Comparison of ENCODE assay signal across 37 cellular contexts in the genomic region with DNA sequence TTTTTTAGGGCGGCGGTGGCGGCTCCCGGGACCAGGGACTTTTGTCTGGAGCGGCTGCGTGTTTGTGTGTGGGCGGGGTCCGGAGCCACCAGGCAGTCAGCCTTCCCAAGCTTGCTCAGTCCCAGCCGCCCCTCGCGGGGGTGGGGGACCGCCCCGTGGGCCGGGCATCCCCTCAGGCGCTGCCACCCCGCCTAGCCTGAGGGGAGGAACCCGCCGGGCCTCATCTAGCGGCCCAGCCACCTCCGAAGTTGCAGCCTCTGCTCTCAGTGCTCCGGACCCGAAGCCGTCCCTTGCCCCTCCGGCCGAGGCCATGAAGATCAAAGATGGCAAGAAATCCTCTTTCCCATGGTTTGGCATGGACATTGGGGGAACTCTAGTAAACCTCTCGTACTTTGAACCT.
DNase-seq lines count a peak whose midpoint lies in the region; ATAC-seq, FAIRE-seq and TF ChIP-seq lines count a peak whose summit lies in the region.
"Had no signal": no experiment of that assay in that cellular context is flagged by ENCODE, and none has a peak within 500 bp of the region (broad histone marks: within the 10 kb centered on the region; RNA-seq: fewer than 3 reads in every experiment).

No MANE protein-coding gene starts in this region.

- TF ChIP-seq RAD21 in SK-N-SH (IDR thresholded peaks at IDR 0.05; ENCODE audit: low read length) (no peak), K562 (CRISPR knock-in tag; conservative IDR thresholded peaks at IDR 0.05 in 1 of 2, IDR thresholded peaks at IDR 0.05 in 1 of 2) (no peak)

- H3K9me1 ChIP-seq in K562 (ENCODE audit: control insufficient read depth, insufficient read depth, low read length) = no peaks in the 10 kb centered on the region

- no peaks in the 10 kb centered on the region for H3F3A ChIP-seq in SK-N-SH (replicated peaks; ENCODE audit: insufficient read depth)

- peak; percentile 12 for DNase-seq in SK-N-SH
- DNase-seq in H7 = peak; percentile 16
- DNase-seq in K562 (ENCODE audit: extremely low read depth in 1 of 4, low spot score in 3 of 4) = peak in 2 of 4 experiments; percentile 4 to 6
- no peak for DNase-seq in endothelial cell (ENCODE audit: low spot score)
- DNase-seq: 8988T; ACHN; AML-193; BE2C; C1 segment of cervical spinal cord; Caco-2; Calu3; CD4-positive, alpha-beta memory T cell; CD4-positive, alpha-beta T cell; CD4-positive, CD25-positive, alpha-beta regulatory T cell; CD8-positive, alpha-beta memory T cell; CD8-positive, alpha-beta T cell; COR-L47; DMS 273 treated with DMSO at 0.1 percent for 48 hours; DMS153; DMS53; DMS79; DMS79 treated with DMSO at 0.1 percent for 48 hours; DND-41; EL had no signal

- intact Hi-C loops in K562 (cut with micrococcal nuclease) = no loop called here

- FAIRE-seq in K562 (lab: Jason Lieb, UNC) = no peak
- FAIRE-seq: A204.1, A549, D721Med had no signal

- in situ Hi-C loops in K562 (cut with MboI) = no loop called here

- no peaks in the 10 kb centered on the region for H3K4me1 Mint-ChIP-seq in stimulated activated memory B cell treated with anti-CD40 and anti-IgM and Interleukin-4, amounts not matched to agents 10 μg/mL and 1 μg/mL and 100 μg/mL, for 72 hours
- no peaks in the 10 kb centered on the region for H3K4me1 Mint-ChIP-seq in endothelial cell (ENCODE audit: unreplicated experiment)
- H3K4me1 Mint-ChIP-seq: B cell; CD14-positive monocyte; CD4-positive, CD25-positive, alpha-beta regulatory T cell; CD8-positive, alpha-beta memory T cell had no signal

- H3K27me3 ChIP-seq in SK-N-SH (ENCODE audit: insufficient read depth) = no peaks in the 10 kb centered on the region
- no peaks in the 10 kb centered on the region for H3K27me3 ChIP-seq in H7 (ENCODE audit: control insufficient read depth, insufficient read depth, low read length)
- no peaks in the 10 kb centered on the region for H3K27me3 ChIP-seq in K562 (ENCODE audit: control insufficient read depth in 2 of 2, insufficient read depth in 2 of 2, low read length in 2 of 2)
- H3K27me3 ChIP-seq: BE2C; BLaER1; BLaER1 treated with 17β-estradiol and CSF1 and Interleukin-3, amounts not matched to agents 10 nM and 100 nM had no signal

- H3K27ac ChIP-seq in SK-N-SH (ENCODE audit: low read depth in 2 of 2, low read length in 1 of 2) (no peak overlapping the region), K562 (ENCODE audit: extremely low read depth, low read depth, low read length) (no peak overlapping the region)
- H3K27ac ChIP-seq: 22Rv1; A549; BLaER1; BLaER1 treated with 17β-estradiol and CSF1 and Interleukin-3, amounts not matched to agents 10 nM and 100 nM; C4-2B had no signal

- H3K9ac ChIP-seq in SK-N-SH = no peak overlapping the region
- H3K9ac ChIP-seq in K562 (ENCODE audit: insufficient read depth in 1 of 2, low read depth in 2 of 2, low read length in 2 of 2) = no peak overlapping the region
- H3K9ac ChIP-seq: BLaER1; BLaER1 treated with 17β-estradiol and CSF1 and Interleukin-3, amounts not matched to agents 10 nM and 100 nM had no signal

- H3K36me3 ChIP-seq in SK-N-SH (replicated peaks in 1 of 2; ENCODE audit: control insufficient read depth in 1 of 2, insufficient read depth in 2 of 2, low read length in 1 of 2) (no peaks in the 10 kb centered on the region), H7 (replicated peaks; ENCODE audit: control insufficient read depth, insufficient read depth, low read length) (no peaks in the 10 kb centered on the region), K562 (ENCODE audit: control insufficient read depth, insufficient read depth, low read length) (no peaks in the 10 kb centered on the region)
- H3K36me3 ChIP-seq: BE2C; BLaER1; BLaER1 treated with 17β-estradiol and CSF1 and Interleukin-3, amounts not matched to agents 10 nM and 100 nM had no signal

- no peak for TF ChIP-seq CTCF in SK-N-SH (IDR thresholded peaks at IDR 0.05)
- TF ChIP-seq CTCF in K562 (IDR thresholded peaks at IDR 0.05 in 2 of 3, conservative IDR thresholded peaks at IDR 0.05 in 1 of 3; ENCODE audit: insufficient read depth in 2 of 3, low read depth in 1 of 3, low read length in 3 of 3) = no peak
- no peak for TF ChIP-seq CTCF in endothelial cell (IDR thresholded peaks at IDR 0.05; ENCODE audit: unreplicated experiment)

- H3K4me2 ChIP-seq in SK-N-SH = no peak overlapping the region
- no peak overlapping the region for H3K4me2 ChIP-seq in K562 (ENCODE audit: insufficient read depth, low read length)
- H3K4me2 ChIP-seq: A549; BLaER1; BLaER1 treated with 17β-estradiol and CSF1 and Interleukin-3, amounts not matched to agents 10 nM and 100 nM had no signal

- ATAC-seq in SK-N-SH treated with all-trans-retinoic acid at 6 μM for 48 hours (no peak), K562 (no peak), GM19035 (IDR thresholded peaks at IDR 0.05; ENCODE audit: unreplicated experiment) (no peak), HG03565 (IDR thresholded peaks at IDR 0.05; ENCODE audit: unreplicated experiment) (no peak)
- peak; percentile 31 for ATAC-seq in stimulated activated memory B cell treated with anti-CD40 and anti-IgM and Interleukin-4, amounts not matched to agents 10 μg/mL and 1 μg/mL and 100 μg/mL, for 72 hours
- ATAC-seq: A549; CD8-positive, alpha-beta T cell had no signal

- WGBS in SK-N-SH (ENCODE audit: low lambda C conversion rate) = 28% methylated on average over 12 of the region's 26 CpGs
- WGBS in K562 (ENCODE audit: insufficient coverage, low coverage, missing lambda C conversion rate) = 0% methylated on average over 8 of the region's 26 CpGs

- no peak for TF ChIP-seq POLR2A in K562 (conservative IDR thresholded peaks at IDR 0.05)

- POLR2A ChIA-PET in SK-N-SH (lab: Yijun Ruan, JAX) (interaction anchor here (0.6 kb wide), 1 partner anchor 74 kb away, joined by 3 read pairs; no protein-coding TSS in a partner anchor), K562 (lab: Yijun Ruan, JAX) (no interaction called here)

- H3K4me1 ChIP-seq in SK-N-SH (ENCODE audit: control insufficient read depth in 1 of 2, insufficient read depth in 2 of 2, low read depth in 1 of 2, low read length in 1 of 2) (no peaks in the 10 kb centered on the region), K562 (replicated peaks in 1 of 2; ENCODE audit: control insufficient read depth in 2 of 2, insufficient read depth in 2 of 2, low read length in 2 of 2) (peaks cover 0 to 4% of the 10 kb centered on the region in 2 experiments; a peak in 1 of 5 replicates)
- H3K4me1 ChIP-seq: A549; BE2C; BLaER1; BLaER1 treated with 17β-estradiol and CSF1 and Interleukin-3, amounts not matched to agents 10 nM and 100 nM; Caco-2 had no signal

- H4K20me1 ChIP-seq in SK-N-SH (ENCODE audit: insufficient read depth) (no peaks in the 10 kb centered on the region), K562 (replicated peaks; ENCODE audit: control insufficient read depth, insufficient read depth, low read length) (no peaks in the 10 kb centered on the region)
- H4K20me1 ChIP-seq: BLaER1; BLaER1 treated with 17β-estradiol and CSF1 and Interleukin-3, amounts not matched to agents 10 nM and 100 nM had no signal

- no peak for TF ChIP-seq EP300 in SK-N-SH (IDR thresholded peaks at IDR 0.05; ENCODE audit: borderline replicate concordance in 1 of 2, low read depth in 1 of 2, low read length in 1 of 2)
- TF ChIP-seq EP300 in K562 (IDR thresholded peaks at IDR 0.05; ENCODE audit: low read length) = no peak

- BruUV-seq in K562 (replicated peaks; lab: Mats Ljungman, UMichigan) = no TSS peak

- no peaks in the 10 kb centered on the region for H3K27me3 Mint-ChIP-seq in stimulated activated memory B cell treated with anti-CD40 and anti-IgM and Interleukin-4, amounts not matched to agents 10 μg/mL and 1 μg/mL and 100 μg/mL, for 72 hours
- peaks cover 3% of the 10 kb centered on the region for H3K27me3 Mint-ChIP-seq in endothelial cell (ENCODE audit: unreplicated experiment)
- H3K27me3 Mint-ChIP-seq: B cell; CD4-positive, alpha-beta memory T cell; CD4-positive, alpha-beta T cell; CD4-positive, CD25-positive, alpha-beta regulatory T cell; CD8-positive, alpha-beta memory T cell had no signal

- H3K27ac Mint-ChIP-seq in stimulated activated memory B cell treated with anti-CD40 and anti-IgM and Interleukin-4, amounts not matched to agents 10 μg/mL and 1 μg/mL and 100 μg/mL, for 72 hours = no peak overlapping the region
- H3K27ac Mint-ChIP-seq in endothelial cell (ENCODE audit: unreplicated experiment) = no peak overlapping the region
- H3K27ac Mint-ChIP-seq: B cell; CD14-positive monocyte; CD4-positive, alpha-beta memory T cell; CD4-positive, alpha-beta T cell; CD4-positive, CD25-positive, alpha-beta regulatory T cell; CD8-positive, alpha-beta memory T cell; CD8-positive, alpha-beta T cell had no signal

- CTCF ChIA-PET in SK-N-SH (lab: Yijun Ruan, JAX) = no interaction called here
- CTCF ChIA-PET in K562 (lab: Yijun Ruan, JAX; ENCODE audit: low intra/inter-chr PET ratio) = no interaction called here

- H3K9me2 ChIP-seq in SK-N-SH = no peaks in the 10 kb centered on the region

- H2AFZ ChIP-seq in SK-N-SH (ENCODE audit: low read depth) (no peak overlapping the region), K562 (ENCODE audit: low read depth, low read length) (no peak overlapping the region)

- H3K79me2 ChIP-seq in SK-N-SH (ENCODE audit: insufficient read depth) (no peaks in the 10 kb centered on the region), K562 (ENCODE audit: control insufficient read depth, insufficient read depth, low read length) (no peaks in the 10 kb centered on the region)

- H3K9me3 Mint-ChIP-seq in stimulated activated memory B cell treated with anti-CD40 and anti-IgM and Interleukin-4, amounts not matched to agents 10 μg/mL and 1 μg/mL and 100 μg/mL, for 72 hours = peaks cover 4% of the 10 kb centered on the region
- H3K9me3 Mint-ChIP-seq in endothelial cell (ENCODE audit: unreplicated experiment) = peaks cover 44% of the 10 kb centered on the region

- H3K4me3 Mint-ChIP-seq in stimulated activated memory B cell treated with anti-CD40 and anti-IgM and Interleukin-4, amounts not matched to agents 10 μg/mL and 1 μg/mL and 100 μg/mL, for 72 hours = no peak overlapping the region
- no peak overlapping the region for H3K4me3 Mint-ChIP-seq in endothelial cell (ENCODE audit: unreplicated experiment)
- H3K4me3 Mint-ChIP-seq: B cell; CD14-positive monocyte; CD4-positive, alpha-beta memory T cell; CD4-positive, alpha-beta T cell; CD4-positive, CD25-positive, alpha-beta regulatory T cell; CD8-positive, alpha-beta memory T cell; CD8-positive, alpha-beta T cell had no signal

- H3K36me3 Mint-ChIP-seq in stimulated activated memory B cell treated with anti-CD40 and anti-IgM and Interleukin-4, amounts not matched to agents 10 μg/mL and 1 μg/mL and 100 μg/mL, for 72 hours = no peaks in the 10 kb centered on the region
- H3K36me3 Mint-ChIP-seq in endothelial cell (ENCODE audit: low read depth, unreplicated experiment) = no peaks in the 10 kb centered on the region
- H3K36me3 Mint-ChIP-seq: CD14-positive monocyte; CD4-positive, alpha-beta memory T cell; CD4-positive, CD25-positive, alpha-beta regulatory T cell; CD8-positive, alpha-beta T cell had no signal

- no peak overlapping the region for H3K4me3 ChIP-seq in SK-N-SH (ENCODE audit: low read depth in 2 of 2, low read length in 1 of 2)
- no peak overlapping the region for H3K4me3 ChIP-seq in H7 (ENCODE audit: insufficient read depth, low read depth, low read length)
- no peak overlapping the region for H3K4me3 ChIP-seq in K562
- H3K4me3 ChIP-seq: A549; BLaER1; BLaER1 treated with 17β-estradiol and CSF1 and Interleukin-3, amounts not matched to agents 10 nM and 100 nM had no signal

- H3K9me3 ChIP-seq in SK-N-SH (no peaks in the 10 kb centered on the region), K562 (replicated peaks; ENCODE audit: control insufficient read depth, insufficient read depth, low read depth, low read length) (no peaks in the 10 kb centered on the region)
- H3K9me3 ChIP-seq: A549, BE2C, BLaER1, Caco-2 had no signal
